18 cellular contexts compared by ENCODE assay signal in the genomic region with DNA sequence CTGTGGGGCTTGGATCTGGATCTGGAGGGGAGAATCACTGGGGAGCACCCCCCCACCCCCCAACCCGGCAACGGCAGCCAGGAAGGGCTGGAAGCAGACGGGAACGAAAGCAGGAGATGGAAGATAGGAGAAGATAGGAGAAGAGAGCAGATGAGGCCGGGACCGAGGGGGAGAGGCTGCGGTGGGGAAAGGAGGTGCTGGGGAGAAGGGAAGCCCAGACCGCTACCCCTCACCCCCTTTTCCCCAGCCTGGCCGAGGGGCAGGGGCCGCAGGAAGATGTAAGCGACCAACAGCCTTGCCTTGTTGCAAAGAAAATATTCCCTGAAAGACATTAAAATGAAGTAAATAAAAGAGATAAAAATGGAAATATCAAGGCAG. TPM values are rescaled to one million over a fixed set of nuclear protein-coding genes. Genes with fewer than 3 reads are reported as not detected.
DNase-seq lines count a peak whose midpoint lies in the region; ATAC-seq, FAIRE-seq and TF ChIP-seq lines count a peak whose summit lies in the region.
"Had no signal": no experiment of that assay in that cellular context is flagged by ENCODE, and none has a peak within 500 bp of the region (broad histone marks: within the 10 kb centered on the region; RNA-seq: fewer than 3 reads in every experiment).

No MANE protein-coding gene starts in this region.

- H4K20me1 ChIP-seq in OCI-LY3 (ENCODE audit: insufficient read depth, low read length) = no peaks in the 10 kb centered on the region

- H3K9me3 ChIP-seq in left ventricle myocardium inferior (replicated peaks) (peaks cover 23% of the 10 kb centered on the region), OCI-LY3 (ENCODE audit: insufficient read depth, low read length) (no peaks in the 10 kb centered on the region), kidney (ENCODE audit: control insufficient read depth in 1 of 2, low read length in 2 of 2) (peaks cover 0 to 3% of the 10 kb centered on the region in 2 donors), breast epithelium (peaks cover 18 to 22% of the 10 kb centered on the region in 2 donors)

- peak overlapping the region; percentile 53 for H3K4me2 ChIP-seq in OCI-LY3 (ENCODE audit: low read length)

- H3K36me3 ChIP-seq in left ventricle myocardium inferior (no peaks in the 10 kb centered on the region), OCI-LY3 (replicated peaks; ENCODE audit: low read depth, low read length) (no peaks in the 10 kb centered on the region), kidney (ENCODE audit: control insufficient read depth in 1 of 2, insufficient read depth in 2 of 2, low read length in 2 of 2) (no peaks in the 10 kb centered on the region), breast epithelium (no peaks in the 10 kb centered on the region)

- no peak for FAIRE-seq in kidney (lab: Jason Lieb, UNC)
- no peak for FAIRE-seq in GM12892 (lab: Jason Lieb, UNC)
- FAIRE-seq: GM18507, H1 had no signal

- TF ChIP-seq CTCF in left ventricle myocardium inferior (IDR thresholded peaks at IDR 0.05; ENCODE audit: borderline replicate concordance) (no peak), OCI-LY3 (IDR thresholded peaks at IDR 0.05; ENCODE audit: low read depth, low read length) (no peak), kidney (IDR thresholded peaks at IDR 0.05; ENCODE audit: borderline replicate concordance, extremely low read depth, insufficient read depth) (no peak), breast epithelium (IDR thresholded peaks at IDR 0.05) (no peak)

- H3K4me3 ChIP-seq in left ventricle myocardium inferior (peak overlapping the region; percentile 9), OCI-LY3 (ENCODE audit: low read length) (0 out of 2 replicates have a peak overlapping the region, but pooled peaks have one; percentile 10), kidney (ENCODE audit: low read length in 2 of 2) (no peak overlapping the region), breast epithelium (no peak overlapping the region)

- H3K4me1 ChIP-seq in left ventricle myocardium inferior (peaks cover 17% of the 10 kb centered on the region), OCI-LY3 (ENCODE audit: low read length) (peaks cover 22% of the 10 kb centered on the region), kidney (ENCODE audit: control insufficient read depth in 1 of 2, insufficient read depth in 1 of 2, low read depth in 1 of 2, low read length in 2 of 2) (no peaks in the 10 kb centered on the region), breast epithelium (no peaks in the 10 kb centered on the region)

- TF ChIP-seq POLR2A in GM12892 (IDR thresholded peaks at IDR 0.05; ENCODE audit: low read depth, low read length) (no peak), breast epithelium (IDR thresholded peaks at IDR 0.05) (no peak)

- peaks cover 70% of the 10 kb centered on the region for H3K27me3 ChIP-seq in left ventricle myocardium inferior (ENCODE audit: low read depth)
- no peaks in the 10 kb centered on the region; the same call in 1 of the 2 replicates for H3K27me3 ChIP-seq in OCI-LY3 (ENCODE audit: low read depth, low read length)
- peaks cover 0 to 61% of the 10 kb centered on the region in 2 donors for H3K27me3 ChIP-seq in breast epithelium

- ATAC-seq in left ventricle myocardium superior (no peak), GM21526 (IDR thresholded peaks at IDR 0.05; ENCODE audit: low FRiP score, unreplicated experiment) (no peak), GM18907 (IDR thresholded peaks at IDR 0.05; ENCODE audit: unreplicated experiment) (no peak)

- intact Hi-C loops in left ventricle myocardium inferior (cut with micrococcal nuclease) = no loop called here
- intact Hi-C loops in left ventricle myocardium superior (cut with micrococcal nuclease) = no loop called here
- intact Hi-C loops in kidney (cut with DNase I) = no loop called here
- intact Hi-C loops in breast epithelium (cut with DNase I; ENCODE audit: low total_unique reads) = no loop called here

- H2AFZ ChIP-seq in OCI-LY3 (ENCODE audit: low read depth, low read length) = no peak overlapping the region

- DNase-seq in left ventricle myocardium inferior = no peak
- DNase-seq in left ventricle myocardium superior = no peak
- DNase-seq in kidney = peak; percentile 47
- no peak for DNase-seq in GM12892 (ENCODE audit: insufficient read length)
- no peak for DNase-seq in breast epithelium (ENCODE audit: low spot score in 2 of 2)
- DNase-seq: CD4-positive, CD25-positive, alpha-beta regulatory T cell; DMS79; MM.1S; NCI-H1092 treated with DMSO at 0.1 percent for 48 hours; NCI-H2081 treated with DMSO at 0.1 percent for 48 hours; NCI-H510A had no signal

- H3K27ac ChIP-seq in left ventricle myocardium inferior (replicated peaks) (no peak overlapping the region), OCI-LY3 (ENCODE audit: low read length) (no peak overlapping the region), kidney (ENCODE audit: low read depth in 2 of 2, low read length in 2 of 2) (no peak overlapping the region), breast epithelium (no peak overlapping the region)

- H3K9ac ChIP-seq in OCI-LY3 (ENCODE audit: low read length) (no peak overlapping the region), kidney (ENCODE audit: low read length in 2 of 2) (no peak overlapping the region)

- no peaks in the 10 kb centered on the region for H3K79me2 ChIP-seq in OCI-LY3 (ENCODE audit: low read length)

RNA-seq across cellular contexts. Expression of a gene that starts 26.8 kb away (rescaled TPM):
- total RNA-seq in left ventricle myocardium inferior (8.6 TPM), left ventricle myocardium superior (11.5 TPM), kidney (8.0 TPM), breast epithelium (1 to 10 TPM in 1 of 3 donors, under 1 TPM in 2; 0.64 to 2.3 (median 0.88) TPM)
- 0.75 TPM for polyA plus RNA-seq in kidney (ENCODE audit: insufficient read depth, low read depth, low replicate concordance)
- polyA plus RNA-seq in GM12892 (2012; ENCODE audit: missing spikeins) = 5.5 TPM
- total RNA-seq: A172, SK-MEL-5 had no signal

Comparison
In these comparisons a context has a peak if more than half of its experiments do, and no peak if none do; other contexts are left out.
1. H3K4me3 ChIP-seq: peak in left ventricle myocardium inferior (single experiment) and OCI-LY3 (single experiment); none in kidney (0 of 2) and breast epithelium (0 of 3).